18 cellular contexts compared by ENCODE assay signal in the genomic region with DNA sequence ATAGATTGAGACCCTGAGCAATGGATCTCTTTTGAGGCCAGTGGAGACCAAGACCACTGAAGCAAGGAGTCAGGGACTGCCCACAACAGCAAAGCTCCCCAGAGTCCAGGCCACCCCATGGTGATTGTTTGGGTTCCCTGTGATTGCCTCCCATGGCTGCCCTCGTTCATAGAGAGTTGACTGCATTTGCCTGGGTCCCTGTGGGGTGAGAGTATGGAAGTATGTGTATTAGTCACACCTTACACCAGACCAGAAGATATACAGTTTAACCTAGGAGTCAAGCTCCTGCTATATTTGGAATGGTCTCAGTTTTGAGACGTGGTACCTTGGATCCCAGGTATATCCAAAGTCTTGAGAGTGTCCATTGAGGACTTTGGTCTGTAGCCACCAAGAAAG. TPM values are rescaled to one million over a fixed set of nuclear protein-coding genes. Genes with fewer than 3 reads are reported as not detected.
DNase-seq lines count a peak whose midpoint lies in the region; ATAC-seq and TF ChIP-seq lines count a peak whose summit lies in the region.
"Had no signal": no experiment of that assay in that cellular context is flagged by ENCODE, and none has a peak within 500 bp of the region (broad histone marks: within the 10 kb centered on the region; RNA-seq: fewer than 3 reads in every experiment).

No MANE protein-coding gene starts in this region.

- H3K27me3 ChIP-seq in MG63 (no peaks in the 10 kb centered on the region), colonic mucosa (no peaks in the 10 kb centered on the region), right lobe of liver (no peaks in the 10 kb centered on the region)

- intact Hi-C loops in colonic mucosa (cut with DNase I) = loop anchor here (5.0 kb wide), 1 partner anchor 48 kb away; no protein-coding TSS in a partner anchor
- intact Hi-C loops in right lobe of liver (cut with DNase I) = no loop called here

- H3K27ac ChIP-seq in colonic mucosa (peak overlapping the region; percentile 14), right lobe of liver (peak overlapping the region; percentile 59 to 91 (median 80)), substantia nigra (ENCODE audit: low read depth, low read length, poor library complexity, severe bottlenecking) (peak overlapping the region; percentile 15)
- H3K27ac ChIP-seq: GM23248 had no signal

- H3K9ac ChIP-seq in colonic mucosa (ENCODE audit: low read depth in 2 of 2, low read length in 2 of 2) = no peak overlapping the region
- H3K9ac ChIP-seq: GM23248 had no signal

- no peak overlapping the region for H3K4me3 ChIP-seq in MG63
- no peak overlapping the region for H3K4me3 ChIP-seq in colonic mucosa
- peak overlapping the region in 2 of 3 donors; percentile 30 to 31 for H3K4me3 ChIP-seq in right lobe of liver
- H3K4me3 ChIP-seq: GM23248, K562 had no signal

- no peaks in the 10 kb centered on the region for H3K4me1 ChIP-seq in colonic mucosa
- peaks cover 0 to 90% (median 39%) of the 10 kb centered on the region in 4 donors for H3K4me1 ChIP-seq in right lobe of liver

- peaks cover 16% of the 10 kb centered on the region for H3K9me3 ChIP-seq in MG63
- no peaks in the 10 kb centered on the region for H3K9me3 ChIP-seq in colonic mucosa
- H3K9me3 ChIP-seq in right lobe of liver = no peaks in the 10 kb centered on the region

- peak in 1 of 4 donors; percentile 0 for ATAC-seq in right lobe of liver
- no peak for ATAC-seq in HG02798 (IDR thresholded peaks at IDR 0.05; ENCODE audit: poor library complexity, unreplicated experiment)
- no peak for ATAC-seq in GM18909 (IDR thresholded peaks at IDR 0.05; ENCODE audit: poor library complexity, unreplicated experiment)
- ATAC-seq in HG03342 (IDR thresholded peaks at IDR 0.05; ENCODE audit: unreplicated experiment) = no peak
- ATAC-seq: activated CD8-positive, alpha-beta T cell treated with anti-CD3 and anti-CD28 coated beads, Interleukin-2, amount 10 ng/mL, durations not matched to agents 7 days and 5 days; K562; natural killer cell had no signal

- TF ChIP-seq POLR2A in right lobe of liver (IDR thresholded peaks at IDR 0.05) = no peak

- 41% methylated on average over 2 of the region's 2 CpGs for WGBS in right lobe of liver (ENCODE audit: insufficient coverage, low coverage, low lambda C conversion rate, missing lambda C conversion rate)

- no peaks in the 10 kb centered on the region for H3K36me3 ChIP-seq in MG63
- no peaks in the 10 kb centered on the region for H3K36me3 ChIP-seq in colonic mucosa
- H3K36me3 ChIP-seq in right lobe of liver = peaks cover 0 to 5% (median 0%) of the 10 kb centered on the region in 4 donors

- peak; percentile 20 for DNase-seq in MG63
- no peak for DNase-seq in colonic mucosa
- no peak for DNase-seq in right lobe of liver
- no peak for DNase-seq in substantia nigra (lab: John Stamatoyannopoulos, UW)
- no peak for DNase-seq in hypothalamus (lab: John Stamatoyannopoulos, UW)
- DNase-seq: activated CD8-positive, alpha-beta T cell treated with anti-CD3 and anti-CD28 coated beads, Interleukin-2, amount 10 ng/mL, durations not matched to agents 7 days and 5 days; activated naive CD4-positive, alpha-beta T cell treated with anti-CD3 and anti-CD28 coated beads, Interleukin-2, amount 50 U/mL, for 16 hours; cortex of kidney; DND-41; immature natural killer cell; natural killer cell; T1000 had no signal

- TF ChIP-seq CTCF in colonic mucosa (IDR thresholded peaks at IDR 0.05) = no peak
- TF ChIP-seq CTCF in right lobe of liver (IDR thresholded peaks at IDR 0.05) = no peak

RNA-seq across cellular contexts. Expression of a gene that starts 20.2 kb away (rescaled TPM):
- total RNA-seq in MG63 (2014; rRNA removed; shearing (Covaris generic); ENCODE audit: low replicate concordance) = 1.9 and 8.2 TPM in 2 replicates
- total RNA-seq in colonic mucosa (1 to 10 TPM in 1 of 2 donors, under 1 TPM in 1; 0.69 to 3.0 TPM), right lobe of liver (10 to 100 TPM; 16.4 to 96.9 (median 42.6) TPM)
- total RNA-seq: B cell, GM23248 had no signal

Comparison
In these comparisons a context has a peak if more than half of its experiments do, and no peak if none do; other contexts are left out.
1. H3K4me3 ChIP-seq: peak in right lobe of liver (2 of 3); none in MG63 (single experiment) and colonic mucosa (single experiment).
2. H3K27ac ChIP-seq: peak in every context shown above with its lines; median percentile 80 in right lobe of liver; 15 in substantia nigra; 14 in colonic mucosa.